Comparison of ENCODE assay signal across 1 cellular context in genomic region chr10:115972426-115972825, GRCh38.
TF ChIP-seq lines count a peak whose summit lies in the region.

No MANE protein-coding gene starts in this region.

TF ChIP-seq in H1, 55 proteins besides CTCF, POLR2A, EP300 and RAD21:
- TF ChIP-seq SP4 (IDR thresholded peaks at IDR 0.05; ENCODE audit: low read length) (no peak), RXRA (IDR thresholded peaks at IDR 0.05; ENCODE audit: insufficient read depth, low read depth, low read length) (no peak), POLR2AphosphoS5 (IDR thresholded peaks at IDR 0.05; ENCODE audit: low read depth, low read length) (no peak), SIX5 (IDR thresholded peaks at IDR 0.05; ENCODE audit: low read depth, low read length) (no peak), KDM4A (IDR thresholded peaks at IDR 0.05; ENCODE audit: low read depth, low read length, severe bottlenecking) (no peak), RBBP5 (IDR thresholded peaks at IDR 0.05; ENCODE audit: borderline replicate concordance, low read depth, low read length) (no peak), SIN3A (conservative IDR thresholded peaks at IDR 0.05 in 1 of 2, IDR thresholded peaks at IDR 0.05 in 1 of 2; ENCODE audit: low read depth in 1 of 2, low read length in 2 of 2) (no peak), FOSL1 (IDR thresholded peaks at IDR 0.05; ENCODE audit: insufficient read depth, low read depth, low read length) (no peak), TBP (IDR thresholded peaks at IDR 0.05; ENCODE audit: low read depth, low read length) (no peak), SAP30 (IDR thresholded peaks at IDR 0.05; ENCODE audit: insufficient read depth, insufficient replicate concordance, low read length) (no peak), CBX5 (IDR thresholded peaks at IDR 0.05; ENCODE audit: low read depth, low read length) (no peak), GTF2F1 (IDR thresholded peaks at IDR 0.05; ENCODE audit: borderline replicate concordance, low read depth, low read length) (no peak), CBX8 (IDR thresholded peaks at IDR 0.05; ENCODE audit: borderline replicate concordance, low read depth, low read length) (no peak)
